In the genomic region with DNA sequence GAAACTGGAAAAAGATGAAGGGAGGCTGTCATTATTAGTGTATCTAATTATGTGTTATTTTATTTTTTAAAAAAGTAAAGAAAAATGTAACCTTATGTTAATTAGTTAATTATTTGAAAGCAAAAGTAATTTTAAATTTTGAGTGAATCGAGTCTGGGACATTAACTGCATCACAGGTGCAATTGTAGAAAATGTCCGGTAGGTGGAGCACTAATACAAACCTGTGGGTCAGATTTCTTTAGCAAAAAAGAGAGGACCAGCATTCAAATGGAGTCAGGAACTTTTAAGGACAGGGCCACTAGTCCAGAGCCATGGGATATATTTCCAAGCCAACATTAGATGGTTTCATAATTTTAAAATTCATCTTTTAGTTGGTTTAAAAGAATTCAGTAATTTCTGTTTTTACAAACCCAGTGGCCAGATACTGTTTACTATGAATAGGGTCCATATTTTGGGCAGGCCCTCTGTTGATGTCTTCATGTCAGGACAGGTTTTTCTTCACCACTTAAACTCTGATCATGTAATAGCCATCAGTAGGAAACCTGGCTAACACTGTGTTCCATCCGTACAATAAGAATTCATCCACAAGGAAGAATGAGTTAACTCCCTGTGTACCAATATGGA, we compare ENCODE assay signal across 8 cellular contexts. TPM values are rescaled to one million over a fixed set of nuclear protein-coding genes. Genes with fewer than 3 reads are reported as not detected.
DNase-seq lines count a peak whose midpoint lies in the region; ATAC-seq and TF ChIP-seq lines count a peak whose summit lies in the region.

No MANE protein-coding gene starts in this region.

- peak; percentile 26 for DNase-seq in stimulated activated CD4-positive, alpha-beta T cell treated with anti-CD3 and anti-CD28 coated beads, Interleukin-2, amount 100 ng/mL, for 4 hours (ENCODE audit: low read depth)
- DNase-seq in stimulated activated CD4-positive, alpha-beta T cell treated with anti-CD3 and anti-CD28 coated beads, Interleukin-4, amount 100 ng/mL, for 1 hour: no peak
- DNase-seq in H4 (ENCODE audit: low spot score): peak; percentile 44
- peak; percentile 1 for DNase-seq in NCI-H2107 (lab: John Stamatoyannopoulos, UW)
- peak; percentile 60 for DNase-seq in activated CD8-positive, alpha-beta T cell treated with anti-CD3 and anti-CD28 coated beads, Interleukin-2, amount 10 ng/mL, durations not matched to agents 7 days and 5 days
- no peak for DNase-seq in glutamatergic neuron
- peak; percentile 44 for DNase-seq in putamen (ENCODE audit: low spot score)
- DNase-seq in NCI-H1048 (lab: John Stamatoyannopoulos, UW): no peak

- no peak overlapping the region for H3K27ac Mint-ChIP-seq in activated CD8-positive, alpha-beta T cell treated with anti-CD3 and anti-CD28 coated beads, Interleukin-2, amount 10 ng/mL, durations not matched to agents 7 days and 5 days
- no peak overlapping the region for H3K27ac Mint-ChIP-seq in glutamatergic neuron (ENCODE audit: unreplicated experiment)

- H3K36me3 Mint-ChIP-seq in activated CD8-positive, alpha-beta T cell treated with anti-CD3 and anti-CD28 coated beads, Interleukin-2, amount 10 ng/mL, durations not matched to agents 7 days and 5 days (ENCODE audit: low read depth): peaks cover 3% of the 10 kb centered on the region
- H3K36me3 Mint-ChIP-seq in glutamatergic neuron (ENCODE audit: unreplicated experiment): no peaks in the 10 kb centered on the region

- H3K9me3 Mint-ChIP-seq in activated CD8-positive, alpha-beta T cell treated with anti-CD3 and anti-CD28 coated beads, Interleukin-2, amount 10 ng/mL, durations not matched to agents 7 days and 5 days (ENCODE audit: insufficient read depth): no peaks in the 10 kb centered on the region
- no peaks in the 10 kb centered on the region for H3K9me3 Mint-ChIP-seq in glutamatergic neuron (ENCODE audit: unreplicated experiment)

- CTCF ChIA-PET in activated CD8-positive, alpha-beta T cell treated with anti-CD3 and anti-CD28 coated beads, Interleukin-2, amount 10 ng/mL, durations not matched to agents 7 days and 5 days (lab: Charles Lee): interaction anchor here (0.7 to 3.5 kb wide), 8 partner anchors 8 to 228 kb away, joined by 3 to 29 read pairs (median 7); no protein-coding TSS in a partner anchor

- H3K4me3 Mint-ChIP-seq in activated CD8-positive, alpha-beta T cell treated with anti-CD3 and anti-CD28 coated beads, Interleukin-2, amount 10 ng/mL, durations not matched to agents 7 days and 5 days: no peak overlapping the region
- no peak overlapping the region for H3K4me3 Mint-ChIP-seq in glutamatergic neuron (ENCODE audit: unreplicated experiment)

- peaks cover 28% of the 10 kb centered on the region for H3K4me1 Mint-ChIP-seq in activated CD8-positive, alpha-beta T cell treated with anti-CD3 and anti-CD28 coated beads, Interleukin-2, amount 10 ng/mL, durations not matched to agents 7 days and 5 days (ENCODE audit: low read depth)
- H3K4me1 Mint-ChIP-seq in glutamatergic neuron (ENCODE audit: low read depth, unreplicated experiment): peaks cover 1% of the 10 kb centered on the region

- H3K27me3 Mint-ChIP-seq in activated CD8-positive, alpha-beta T cell treated with anti-CD3 and anti-CD28 coated beads, Interleukin-2, amount 10 ng/mL, durations not matched to agents 7 days and 5 days (ENCODE audit: low read depth): peaks cover 13% of the 10 kb centered on the region
- H3K27me3 Mint-ChIP-seq in glutamatergic neuron (ENCODE audit: unreplicated experiment): peaks cover 3% of the 10 kb centered on the region

- peak; percentile 89 for TF ChIP-seq CTCF in glutamatergic neuron (IDR thresholded peaks at IDR 0.05; ENCODE audit: partially characterized antibody, unreplicated experiment)

- ATAC-seq in activated CD8-positive, alpha-beta T cell treated with anti-CD3 and anti-CD28 coated beads, Interleukin-2, amount 10 ng/mL, durations not matched to agents 7 days and 5 days: peak; percentile 53

- POLR2A ChIA-PET in activated CD8-positive, alpha-beta T cell treated with anti-CD3 and anti-CD28 coated beads, Interleukin-2, amount 10 ng/mL, durations not matched to agents 7 days and 5 days (lab: Charles Lee): interaction anchor here (0.6 kb wide), 1 partner anchor 108 kb away, joined by 3 read pairs; no protein-coding TSS in a partner anchor

RNA-seq across cellular contexts. Expression of a gene that starts 27.2 kb away (rescaled TPM):
- total RNA-seq in H4 (2014; rRNA removed; shearing (Covaris generic)): 0.56 TPM in 1 of 2 replicates, not detected in the other
- under 1 TPM; 0.60 to 0.71 TPM for total RNA-seq in activated CD8-positive, alpha-beta T cell treated with anti-CD3 and anti-CD28 coated beads, Interleukin-2, amount 10 ng/mL, durations not matched to agents 7 days and 5 days
- total RNA-seq in glutamatergic neuron (ENCODE audit: unreplicated experiment): not detected

RNA-seq across cellular contexts. Expression of a gene that starts 48.1 kb away (rescaled TPM):
- total RNA-seq in H4 (2014; rRNA removed; shearing (Covaris generic)): 0.02 TPM in 1 of 2 replicates, not detected in the other
- 10 to 100 TPM; 88.8 to 93.4 TPM for total RNA-seq in activated CD8-positive, alpha-beta T cell treated with anti-CD3 and anti-CD28 coated beads, Interleukin-2, amount 10 ng/mL, durations not matched to agents 7 days and 5 days
- 0.37 TPM for total RNA-seq in glutamatergic neuron (ENCODE audit: unreplicated experiment)

RNA-seq across cellular contexts. Expression of a gene that starts 48.4 kb away (rescaled TPM):
- 88.1 and 143 TPM in 2 replicates for total RNA-seq in H4 (2014; rRNA removed; shearing (Covaris generic))
- total RNA-seq in activated CD8-positive, alpha-beta T cell treated with anti-CD3 and anti-CD28 coated beads, Interleukin-2, amount 10 ng/mL, durations not matched to agents 7 days and 5 days: 10 to 100 TPM; 15.8 to 17.2 TPM
- total RNA-seq in glutamatergic neuron (ENCODE audit: unreplicated experiment): 27.4 TPM

Comparison
In these comparisons a context has a peak if more than half of its experiments do, and no peak if none do; other contexts are left out.
1. DNase-seq: peak in stimulated activated CD4-positive, alpha-beta T cell treated with anti-CD3 and anti-CD28 coated beads, Interleukin-2, amount 100 ng/mL, for 4 hours (single experiment), H4 (single experiment), NCI-H2107 (single experiment), activated CD8-positive, alpha-beta T cell treated with anti-CD3 and anti-CD28 coated beads, Interleukin-2, amount 10 ng/mL, durations not matched to agents 7 days and 5 days (single experiment) and putamen (single experiment); none in stimulated activated CD4-positive, alpha-beta T cell treated with anti-CD3 and anti-CD28 coated beads, Interleukin-4, amount 100 ng/mL, for 1 hour (single experiment), glutamatergic neuron (single experiment) and NCI-H1048 (single experiment).
2. RNA of a gene that starts 48.1 kb away (total RNA-seq): 88.8 to 93.4 TPM in activated CD8-positive, alpha-beta T cell treated with anti-CD3 and anti-CD28 coated beads, Interleukin-2, amount 10 ng/mL, durations not matched to agents 7 days and 5 days; 0.37 TPM in glutamatergic neuron (single experiment) and 0.02 TPM in H4; every median in the first group is over 10 times any median in the second.